Comparison of ENCODE assay signal across 8 cellular contexts in genomic region chr16:70524406-70524825, GRCh38. TPM values are rescaled to one million over a fixed set of nuclear protein-coding genes. Genes with fewer than 3 reads are reported as not detected.
DNase-seq lines count a peak whose midpoint lies in the region; ATAC-seq and TF ChIP-seq lines count a peak whose summit lies in the region.
"Not testable (repeated sequence)": the region's sequence is repeated elsewhere in the genome, so short reads cannot be mapped to it uniquely, and the experiment has no call there.

No MANE protein-coding gene starts in this region.

- H3F3A ChIP-seq in PC-3 (ENCODE audit: low read length, unreplicated experiment) = not testable (repeated sequence)

- H3K36me3 ChIP-seq in CD8-positive, alpha-beta T cell (ENCODE audit: insufficient read depth, low read length) = peaks cover 24% of the 10 kb centered on the region
- H3K36me3 ChIP-seq in PC-3 (ENCODE audit: low read depth, low read length) (peaks cover 16% of the 10 kb centered on the region), left ventricle myocardium inferior (peaks cover 34% of the 10 kb centered on the region)

- H3K4me1 ChIP-seq in CD8-positive, alpha-beta T cell (ENCODE audit: insufficient read depth, low read length) = peaks cover 48% of the 10 kb centered on the region
- H3K4me1 ChIP-seq in PC-3 (ENCODE audit: insufficient read depth, low read length) (peaks cover 41% of the 10 kb centered on the region), left ventricle myocardium inferior (peaks cover 72% of the 10 kb centered on the region)

- not testable (repeated sequence) for H3K9me3 ChIP-seq in CD8-positive, alpha-beta T cell (ENCODE audit: low read length); PC-3 (ENCODE audit: low read length); left ventricle myocardium inferior (replicated peaks)

- H3K4me3 Mint-ChIP-seq in CD8-positive, alpha-beta T cell = peak overlapping the region; percentile 99
- H3K4me3 Mint-ChIP-seq in central memory CD8-positive, alpha-beta T cell = peak overlapping the region; percentile 95
- peak overlapping the region; percentile 100 for H3K4me3 Mint-ChIP-seq in natural killer cell

- H3K27ac Mint-ChIP-seq in CD8-positive, alpha-beta T cell = peak overlapping the region; percentile 100
- H3K27ac Mint-ChIP-seq in central memory CD8-positive, alpha-beta T cell (ENCODE audit: low read depth) = peak overlapping the region; percentile 99
- H3K27ac Mint-ChIP-seq in natural killer cell = peak overlapping the region; percentile 99 to 100

- peaks cover 64% of the 10 kb centered on the region for H3K4me1 Mint-ChIP-seq in CD8-positive, alpha-beta T cell (ENCODE audit: low read depth)
- peaks cover 65% of the 10 kb centered on the region for H3K4me1 Mint-ChIP-seq in central memory CD8-positive, alpha-beta T cell
- H3K4me1 Mint-ChIP-seq in natural killer cell = peaks cover 64 to 66% of the 10 kb centered on the region in 2 donors

- peak in 4 of 7 experiments; percentile 8 to 70 (median 34) for DNase-seq in CD8-positive, alpha-beta T cell
- DNase-seq in PC-3 (peak; percentile 8), activated T-cell treated with anti-CD3 and anti-CD28 coated beads for 24 hours (ENCODE audit: low read depth) (peak; percentile 4), left ventricle myocardium inferior (peak; percentile 16), natural killer cell (peak; percentile 40)
- peak; percentile 39 to 58 for DNase-seq in central memory CD8-positive, alpha-beta T cell (ENCODE audit: low spot score in 2 of 2)
- peak; percentile 16 for DNase-seq in stimulated activated naive CD8-positive, alpha-beta T cell treated with anti-CD3 and anti-CD28 coated beads, Interleukin-15, Interleukin-2, amounts not matched to agents 100 U/mL and 50 U/mL, for 24 hours

- not testable (repeated sequence) for H3K27me3 Mint-ChIP-seq in CD8-positive, alpha-beta T cell (ENCODE audit: low read depth); central memory CD8-positive, alpha-beta T cell; natural killer cell (ENCODE audit: low read depth in 2 of 2)

- not testable (repeated sequence) for H3K9me2 ChIP-seq in PC-3 (replicated peaks; ENCODE audit: low read length)

- intact Hi-C loops in CD8-positive, alpha-beta T cell (cut with DNase I, micrococcal nuclease) = loop anchor here (5.0 to 10.0 kb wide), 6 partner anchors 72 to 1360 kb away; partner anchors contain the start of genes FCSK (in 1 of the 2), NOB1 (in 1 of the 2), VPS4A (in 1 of the 2) and ZNF821 (in 1 of the 2)
- intact Hi-C loops in PC-3 (cut with micrococcal nuclease); left ventricle myocardium inferior (cut with micrococcal nuclease): not testable (repeated sequence)
- intact Hi-C loops in natural killer cell (cut with micrococcal nuclease) = loop anchor here (1.0 to 5.0 kb wide), 3 partner anchors 122 to 178 kb away; partner anchors contain the start of gene DDX19A

- not testable (repeated sequence) for TF ChIP-seq CTCF in CD8-positive, alpha-beta T cell (IDR thresholded peaks at IDR 0.05); PC-3 (conservative IDR thresholded peaks at IDR 0.05; ENCODE audit: low read depth, low read length); left ventricle myocardium inferior (IDR thresholded peaks at IDR 0.05; ENCODE audit: borderline replicate concordance); natural killer cell (IDR thresholded peaks at IDR 0.05)

- CTCF ChIA-PET in CD8-positive, alpha-beta T cell (lab: Charles Lee) = interaction anchor here (1.9 kb wide), 1 partner anchor 144 kb away, joined by 7 read pairs; no protein-coding TSS in a partner anchor
- CTCF ChIA-PET in PC-3 (lab: Charles Lee) = not testable (repeated sequence)

- peak overlapping the region; percentile 79 for H2AFZ ChIP-seq in PC-3 (ENCODE audit: low read length)

- ATAC-seq in CD8-positive, alpha-beta T cell = peak; percentile 30
- peak; percentile 15 for ATAC-seq in HG02642 (IDR thresholded peaks at IDR 0.05; ENCODE audit: poor library complexity, unreplicated experiment)
- ATAC-seq in PC-3 = peak; percentile 21; the same call in 1 of the 2 replicates
- peak; percentile 39 for ATAC-seq in central memory CD8-positive, alpha-beta T cell (replicated peaks; ENCODE audit: extremely low read depth, poor library complexity, severe bottlenecking)
- ATAC-seq in natural killer cell = peak; percentile 19 to 25 (median 22)
- ATAC-seq in stimulated activated naive CD8-positive, alpha-beta T cell treated with anti-CD3 and anti-CD28 coated beads, Interleukin-15, Interleukin-2, amounts not matched to agents 100 U/mL and 50 U/mL, for 24 hours = not testable (repeated sequence)

- not testable (repeated sequence) for H3K9me3 Mint-ChIP-seq in CD8-positive, alpha-beta T cell; central memory CD8-positive, alpha-beta T cell; natural killer cell

- peak overlapping the region; percentile 97 for H3K4me3 ChIP-seq in CD8-positive, alpha-beta T cell (ENCODE audit: low read depth, low read length)
- H3K4me3 ChIP-seq in PC-3 (ENCODE audit: low read length) (peak overlapping the region; percentile 93), left ventricle myocardium inferior (peak overlapping the region; percentile 80)

- peaks cover 24% of the 10 kb centered on the region; the same call in 1 of the 2 replicates for H4K20me1 ChIP-seq in PC-3 (ENCODE audit: low read length)

- peaks cover 51% of the 10 kb centered on the region for H3K36me3 Mint-ChIP-seq in CD8-positive, alpha-beta T cell
- H3K36me3 Mint-ChIP-seq in central memory CD8-positive, alpha-beta T cell (ENCODE audit: insufficient read depth) = peaks cover 63% of the 10 kb centered on the region
- not testable (repeated sequence) for H3K36me3 Mint-ChIP-seq in natural killer cell

- H3K4me2 ChIP-seq in PC-3 (ENCODE audit: low read length) = peak overlapping the region; percentile 99

- POLR2A ChIA-PET in CD8-positive, alpha-beta T cell (lab: Charles Lee) = interaction anchor here (1.0 to 3.9 kb wide), 5 partner anchors 14 to 178 kb away, joined by 3 to 24 read pairs (median 6); partner anchors contain the start of gene DDX19A
- POLR2A ChIA-PET in PC-3 (lab: Charles Lee; ENCODE audit: unreplicated experiment) = not testable (repeated sequence)

- peaks cover 82% of the 10 kb centered on the region for H3K79me2 ChIP-seq in PC-3 (ENCODE audit: low read length)

- H3K27me3 ChIP-seq in CD8-positive, alpha-beta T cell (ENCODE audit: insufficient read depth, low read length); PC-3 (ENCODE audit: low read length); left ventricle myocardium inferior (ENCODE audit: low read depth): not testable (repeated sequence)

- H3K27ac ChIP-seq in CD8-positive, alpha-beta T cell (ENCODE audit: low read depth, low read length) = peak overlapping the region; percentile 98
- peak overlapping the region; percentile 73 for H3K27ac ChIP-seq in PC-3 (ENCODE audit: low read length)
- peak overlapping the region; percentile 93 for H3K27ac ChIP-seq in left ventricle myocardium inferior (replicated peaks)

- not testable (repeated sequence) for BruUV-seq in PC-3 (replicated peaks; lab: Mats Ljungman, UMichigan)

- H3K9ac ChIP-seq in PC-3 (ENCODE audit: low read length) = peak overlapping the region; percentile 99

RNA-seq across cellular contexts. Expression of gene SF3B3, which starts 0.8 kb away (rescaled TPM):
- 100 to 1,000 TPM; 142 TPM for total RNA-seq in CD8-positive, alpha-beta T cell
- total RNA-seq in PC-3 (2014; rRNA removed) (133 and 181 TPM in 2 replicates), left ventricle myocardium inferior (129 TPM), natural killer cell (100 to 1,000 TPM; 164 to 220 (median 173) TPM)

RNA-seq across cellular contexts. Expression of gene COG4, which starts 1.1 kb away (rescaled TPM):
- total RNA-seq in CD8-positive, alpha-beta T cell = 10 to 100 TPM; 19.7 to 21.0 TPM
- total RNA-seq in PC-3 (2014; rRNA removed) = 35.5 and 56.4 TPM in 2 replicates
- 43.7 TPM for total RNA-seq in left ventricle myocardium inferior
- total RNA-seq in natural killer cell = 10 to 100 TPM; 29.5 to 44.4 (median 31.6) TPM
